ENCODE assay signal across 9 cellular contexts in genomic region chr1:12604114-12604874, GRCh38. TPM values are rescaled to one million over a fixed set of nuclear protein-coding genes. Genes with fewer than 3 reads are reported as not detected.
DNase-seq lines count a peak whose midpoint lies in the region; ATAC-seq and TF ChIP-seq lines count a peak whose summit lies in the region.
"Had no signal": no experiment of that assay in that cellular context is flagged by ENCODE, and none has a peak within 500 bp of the region (broad histone marks: within the 10 kb centered on the region; RNA-seq: fewer than 3 reads in every experiment).

No MANE protein-coding gene starts in this region.

- no peaks in the 10 kb centered on the region for H3K4me1 ChIP-seq in HEK293 (ENCODE audit: control insufficient read depth, insufficient read depth, low read length)
- H3K4me1 ChIP-seq in RWPE2 (ENCODE audit: insufficient read depth, poor library complexity, severe bottlenecking): peaks cover 37% of the 10 kb centered on the region
- no peaks in the 10 kb centered on the region for H3K4me1 ChIP-seq in cardiac muscle cell (ENCODE audit: low read depth)
- H3K4me1 ChIP-seq in smooth muscle cell (ENCODE audit: low read depth): peaks cover 8% of the 10 kb centered on the region

- H3K9me3 ChIP-seq in HEK293 (ENCODE audit: control insufficient read depth, insufficient read depth, low read depth, low read length) (no peaks in the 10 kb centered on the region), RWPE2 (ENCODE audit: severe bottlenecking) (no peaks in the 10 kb centered on the region), cardiac muscle cell (ENCODE audit: low read depth) (no peaks in the 10 kb centered on the region), smooth muscle cell (replicated peaks; ENCODE audit: low read depth) (no peaks in the 10 kb centered on the region)

- 42% methylated on average over 16 of the region's 16 CpGs for WGBS in smooth muscle cell (ENCODE audit: low lambda C conversion rate)

- CTCF ChIA-PET in HEK293 (lab: Yijun Ruan, JAX): interaction anchor here (1.0 to 1.4 kb wide), 2 partner anchors 15 to 55 kb away, joined by 3 to 9 read pairs; partner anchors contain the start of gene DHRS3

- peak; percentile 97 for DNase-seq in AG09309 (ENCODE audit: low read depth)
- peak; percentile 85 for DNase-seq in RWPE2 (ENCODE audit: low spot score)
- peak; percentile 53 for DNase-seq in activated effector memory CD4-positive, alpha-beta T cell treated with Interleukin-2 at 50 U/mL for 16 hours
- DNase-seq in cardiac muscle cell (ENCODE audit: low read depth in 1 of 2, low spot score in 1 of 2): peak; percentile 85 to 99
- DNase-seq in smooth muscle cell (lab: John Stamatoyannopoulos, UW; ENCODE audit: unreplicated experiment): no peak
- no peak for DNase-seq in midbrain (lab: John Stamatoyannopoulos, UW)

- no peaks in the 10 kb centered on the region for H4K20me1 ChIP-seq in smooth muscle cell (ENCODE audit: low read depth)

- H3K27me3 ChIP-seq in RWPE2 (ENCODE audit: insufficient read depth, poor library complexity, severe bottlenecking): no peaks in the 10 kb centered on the region
- no peaks in the 10 kb centered on the region for H3K27me3 ChIP-seq in cardiac muscle cell
- H3K27me3 ChIP-seq in smooth muscle cell (ENCODE audit: low read depth): peaks cover 27% of the 10 kb centered on the region

- H3K36me3 ChIP-seq in HEK293 (ENCODE audit: control insufficient read depth in 2 of 2, insufficient read depth in 1 of 2, low read length in 2 of 2) (no peaks in the 10 kb centered on the region), RWPE2 (ENCODE audit: low read depth) (no peaks in the 10 kb centered on the region), cardiac muscle cell (no peaks in the 10 kb centered on the region), smooth muscle cell (ENCODE audit: low read depth) (no peaks in the 10 kb centered on the region)

- H3K27ac ChIP-seq in HEK293 (ENCODE audit: extremely low read depth, low read depth, low read length) (no peak overlapping the region), RWPE2 (ENCODE audit: poor library complexity, severe bottlenecking) (peak overlapping the region; percentile 28), cardiac muscle cell (peak overlapping the region; percentile 51), smooth muscle cell (ENCODE audit: low read depth) (no peak overlapping the region)

- peak overlapping the region; percentile 49 for H3K4me2 ChIP-seq in smooth muscle cell

- peaks cover 3% of the 10 kb centered on the region for H3F3A ChIP-seq in smooth muscle cell (ENCODE audit: low read depth)

- no peak overlapping the region for H3K4me3 ChIP-seq in AG09309 (ENCODE audit: control insufficient read depth, low read depth, low read length)
- H3K4me3 ChIP-seq in HEK293 (ENCODE audit: low read depth, low read length): no peak overlapping the region
- H3K4me3 ChIP-seq in RWPE2 (ENCODE audit: severe bottlenecking): no peak overlapping the region
- H3K4me3 ChIP-seq in cardiac muscle cell: no peak overlapping the region
- no peak overlapping the region for H3K4me3 ChIP-seq in smooth muscle cell

- ATAC-seq in RWPE2 (ENCODE audit: low read depth) (peak; percentile 92), GM19397 (IDR thresholded peaks at IDR 0.05; ENCODE audit: unreplicated experiment) (no peak)

- H3K79me2 ChIP-seq in smooth muscle cell (ENCODE audit: low read depth): no peaks in the 10 kb centered on the region

- POLR2A ChIA-PET in HEK293 (lab: Yijun Ruan, JAX): interaction anchor here (1.4 to 4.0 kb wide), 2 partner anchors 8 to 13 kb away, joined by 7 to 47 read pairs; partner anchors contain the start of gene DHRS3

- no peak overlapping the region for H3K9ac ChIP-seq in smooth muscle cell (ENCODE audit: low read depth)

- TF ChIP-seq CTCF in AG09309 (IDR thresholded peaks at IDR 0.05; ENCODE audit: control insufficient read depth, insufficient read depth, low read depth, low read length, missing control alignments) (no peak), HEK293 (tag by site-specific recombination; IDR thresholded peaks at IDR 0.05) (no peak), RWPE2 (IDR thresholded peaks at IDR 0.05; ENCODE audit: poor library complexity, severe bottlenecking) (no peak), cardiac muscle cell (IDR thresholded peaks at IDR 0.05; ENCODE audit: low read depth, low read length) (no peak), smooth muscle cell (IDR thresholded peaks at IDR 0.05; ENCODE audit: borderline replicate concordance, insufficient read depth, poor library complexity, severe bottlenecking) (no peak)

- H2AFZ ChIP-seq in smooth muscle cell (ENCODE audit: low read depth): no peak overlapping the region

TF ChIP-seq in HEK293, 187 proteins besides CTCF, POLR2A, EP300 and RAD21 (continues in another document):
- peak; percentile 78 for TF ChIP-seq PRDM6 (tag by site-specific recombination; IDR thresholded peaks at IDR 0.05)
- TF ChIP-seq ZNF488 (tag by site-specific recombination; IDR thresholded peaks at IDR 0.05): 0 out of 2 replicates have a peak, but pooled peaks have one; percentile 16
- TF ChIP-seq SALL2 (tag by site-specific recombination; IDR thresholded peaks at IDR 0.05; ENCODE audit: borderline replicate concordance): no peak
- peak; percentile 87 for TF ChIP-seq KLF17 (tag by site-specific recombination; IDR thresholded peaks at IDR 0.05)
- peak; percentile 81; the same call in 1 of the 2 replicates for TF ChIP-seq BCL11A (tag by site-specific recombination; IDR thresholded peaks at IDR 0.05; ENCODE audit: low read depth)
- no peak for TF ChIP-seq ZNF549 (tag by site-specific recombination; IDR thresholded peaks at IDR 0.05)
- TF ChIP-seq ZNF211 (tag by site-specific recombination; IDR thresholded peaks at IDR 0.05; ENCODE audit: low read depth): no peak
- no peak for TF ChIP-seq ZNF704 (tag by site-specific recombination; IDR thresholded peaks at IDR 0.05)
- TF ChIP-seq GLIS1 (tag by site-specific recombination; IDR thresholded peaks at IDR 0.05): no peak
- no peak for TF ChIP-seq AEBP2 (tag by site-specific recombination; IDR thresholded peaks at IDR 0.05; ENCODE audit: borderline replicate concordance)
- TF ChIP-seq ZSCAN30 (tag by site-specific recombination; IDR thresholded peaks at IDR 0.05): no peak
- TF ChIP-seq ZNF596 (tag by site-specific recombination; IDR thresholded peaks at IDR 0.05): 0 out of 2 replicates have a peak, but pooled peaks have one; percentile 8

RNA-seq across cellular contexts. Expression of gene DHRS3, which starts 13.7 kb away (rescaled TPM):
- 12.5 and 19.5 TPM in 2 replicates for total RNA-seq in cardiac muscle cell
- polyA plus RNA-seq in cardiac muscle cell: 9.9 and 15.3 TPM in 2 replicates
- 2.7 and 9.5 TPM in 2 replicates for total RNA-seq in smooth muscle cell
- 0.89 and 2.8 TPM in 2 replicates for polyA plus RNA-seq in smooth muscle cell

RNA-seq across cellular contexts. Expression of gene AADACL4, which starts 39.6 kb away (rescaled TPM):
- total RNA-seq in cardiac muscle cell (not detected in 2 replicates), smooth muscle cell (not detected in 2 replicates)
- polyA plus RNA-seq in cardiac muscle cell (not detected in 2 replicates), smooth muscle cell (not detected in 2 replicates)
- total RNA-seq: mononuclear cell had no signal

Comparison
In these comparisons a context has a peak if more than half of its experiments do, and no peak if none do; other contexts are left out.
1. DNase-seq: peak in AG09309 (single experiment), RWPE2 (single experiment), activated effector memory CD4-positive, alpha-beta T cell treated with Interleukin-2 at 50 U/mL for 16 hours (single experiment) and cardiac muscle cell (2 of 2); none in smooth muscle cell (single experiment) and midbrain (single experiment).
2. H3K27ac ChIP-seq: peak in RWPE2 (single experiment) and cardiac muscle cell (single experiment); none in HEK293 (single experiment) and smooth muscle cell (single experiment).